ENCODE assay signal across 19 cellular contexts in genomic region chr7:3436746-3437145, GRCh38.
DNase-seq lines count a peak whose midpoint lies in the region; ATAC-seq and TF ChIP-seq lines count a peak whose summit lies in the region.
"Had no signal": no experiment of that assay in that cellular context is flagged by ENCODE, and none has a peak within 500 bp of the region (broad histone marks: within the 10 kb centered on the region; RNA-seq: fewer than 3 reads in every experiment).

No MANE protein-coding gene starts in this region.

- H3K4me3 Mint-ChIP-seq in MCF 10A (ENCODE audit: unreplicated experiment): peak overlapping the region; percentile 48
- H3K4me3 Mint-ChIP-seq: CD4-positive, alpha-beta memory T cell; effector memory CD8-positive, alpha-beta T cell had no signal

- no peak for TF ChIP-seq POLR2A in breast epithelium (IDR thresholded peaks at IDR 0.05)

- H3K36me3 Mint-ChIP-seq in MCF 10A (ENCODE audit: insufficient read depth, unreplicated experiment): no peaks in the 10 kb centered on the region
- H3K36me3 Mint-ChIP-seq: CD4-positive, alpha-beta memory T cell had no signal

- H3K27me3 Mint-ChIP-seq in MCF 10A (ENCODE audit: insufficient read depth, unreplicated experiment): no peaks in the 10 kb centered on the region

- no peaks in the 10 kb centered on the region for H3K9me3 Mint-ChIP-seq in MCF 10A (ENCODE audit: unreplicated experiment)
- H3K9me3 Mint-ChIP-seq: CD4-positive, alpha-beta memory T cell; effector memory CD8-positive, alpha-beta T cell had no signal

- no peak for ATAC-seq in GM18517 (IDR thresholded peaks at IDR 0.05; ENCODE audit: unreplicated experiment)
- no peak for ATAC-seq in HG03196 (IDR thresholded peaks at IDR 0.05; ENCODE audit: unreplicated experiment)
- ATAC-seq: effector memory CD8-positive, alpha-beta T cell; mucosa of descending colon had no signal

- H3K27ac Mint-ChIP-seq in MCF 10A (ENCODE audit: low read depth, unreplicated experiment): peak overlapping the region; percentile 74
- H3K27ac Mint-ChIP-seq: CD4-positive, alpha-beta memory T cell; effector memory CD8-positive, alpha-beta T cell had no signal

- no peaks in the 10 kb centered on the region for H3K4me1 ChIP-seq in breast epithelium
- H3K4me1 ChIP-seq: ascending aorta had no signal

- TF ChIP-seq CTCF in MCF 10A (IDR thresholded peaks at IDR 0.05; ENCODE audit: unreplicated experiment) (no peak), breast epithelium (IDR thresholded peaks at IDR 0.05) (no peak), foreskin fibroblast (IDR thresholded peaks at IDR 0.05; ENCODE audit: low read depth, low read length) (no peak)

- H3K4me3 ChIP-seq in breast epithelium: no peak overlapping the region
- no peak overlapping the region for H3K4me3 ChIP-seq in foreskin fibroblast (ENCODE audit: low read depth in 1 of 2, low read length in 2 of 2)
- H3K4me3 ChIP-seq: ascending aorta, mucosa of descending colon, ovary had no signal

- in situ Hi-C loops in ACHN (cut with HindIII; ENCODE audit: low pct_ligation_motif_present, low pct_unique_long_range_greater_than_20kb, low sequenced_read_pairs): no loop called here

- intact Hi-C loops in MCF 10A (cut with micrococcal nuclease): loop anchor here (10.0 kb wide), 1 partner anchor 122 kb away; no protein-coding TSS in a partner anchor
- intact Hi-C loops in breast epithelium (cut with DNase I; ENCODE audit: low total_unique reads): no loop called here

- DNase-seq in MCF 10A (ENCODE audit: unreplicated experiment): peak; percentile 67
- DNase-seq in breast epithelium (ENCODE audit: low spot score in 2 of 2): no peak
- peak; percentile 54 for DNase-seq in astrocyte of the hippocampus (ENCODE audit: low read depth, low spot score)
- peak; percentile 55 to 76 for DNase-seq in foreskin fibroblast
- DNase-seq in ACHN: no peak
- no peak for DNase-seq in NCI-H748 treated with DMSO at 0.1 percent for 48 hours (lab: John Stamatoyannopoulos, UW)
- DNase-seq: activated gamma-delta T cell; CD4-positive, alpha-beta memory T cell; effector memory CD8-positive, alpha-beta T cell; kidney glomerular epithelial cell; mucosa of descending colon; NCI-H1417; ovary; stimulated activated CD4-positive, alpha-beta T cell treated with anti-CD3 and anti-CD28 coated beads, Interleukin-15, amount 100 ng/mL, for 24 hours had no signal

- POLR2A ChIA-PET in MCF 10A (lab: Yijun Ruan, JAX): no interaction called here

- H3K9me3 ChIP-seq in breast epithelium: no peaks in the 10 kb centered on the region
- H3K9me3 ChIP-seq: ascending aorta, mucosa of descending colon, ovary had no signal

- BruUV-seq in MCF 10A (replicated peaks; lab: Mats Ljungman, UMichigan): no TSS peak

- no peak overlapping the region for H3K27ac ChIP-seq in breast epithelium
- H3K27ac ChIP-seq: 22Rv1, ascending aorta, KMS-11, ovary had no signal

- no peaks in the 10 kb centered on the region for H3K27me3 ChIP-seq in breast epithelium
- H3K27me3 ChIP-seq: ascending aorta, ovary had no signal

- H3K4me1 Mint-ChIP-seq in MCF 10A (ENCODE audit: insufficient read depth, unreplicated experiment): peaks cover 48% of the 10 kb centered on the region
- H3K4me1 Mint-ChIP-seq: CD4-positive, alpha-beta memory T cell had no signal

- CTCF ChIA-PET in MCF 10A (lab: Yijun Ruan, JAX): no interaction called here

- no peaks in the 10 kb centered on the region for H3K36me3 ChIP-seq in breast epithelium
- H3K36me3 ChIP-seq: ascending aorta, ovary had no signal

Comparison
In these comparisons a context has a peak if more than half of its experiments do, and no peak if none do; other contexts are left out.
1. DNase-seq: peak in MCF 10A (single experiment), astrocyte of the hippocampus (single experiment) and foreskin fibroblast (2 of 2); none in breast epithelium (0 of 2), ACHN (single experiment) and NCI-H748 treated with DMSO at 0.1 percent for 48 hours (single experiment).